8 cellular contexts compared by ENCODE assay signal in genomic region chr1:28235746-28236655, GRCh38. TPM values are rescaled to one million over a fixed set of nuclear protein-coding genes. Genes with fewer than 3 reads are reported as not detected.
DNase-seq lines count a peak whose midpoint lies in the region; ATAC-seq lines count a peak whose summit lies in the region.

Gene ATP5IF1, plus strand, starts transcription at chr1:28236124. Its CDS starts 60 bp downstream, at chr1:28236184.

- peaks cover 21% of the 10 kb centered on the region for H3K4me1 Mint-ChIP-seq in activated naive CD4-positive, alpha-beta T cell treated with anti-CD3 and anti-CD28 coated beads, Interleukin-2, amount 10 ng/mL, durations not matched to agents 7 days and 5 days

- no peaks in the 10 kb centered on the region for H3K9me3 ChIP-seq in SK-N-MC (ENCODE audit: low read depth, low read length)

- H3K36me3 ChIP-seq in SK-N-MC (ENCODE audit: insufficient read depth, low read length): peaks cover 15% of the 10 kb centered on the region

- peak; percentile 78 for ATAC-seq in HG02588 (IDR thresholded peaks at IDR 0.05; ENCODE audit: unreplicated experiment)

- H3K36me3 Mint-ChIP-seq in activated naive CD4-positive, alpha-beta T cell treated with anti-CD3 and anti-CD28 coated beads, Interleukin-2, amount 10 ng/mL, durations not matched to agents 7 days and 5 days: peaks cover 12% of the 10 kb centered on the region

- no peak within 1 kb of the TSS for H3K4me3 Mint-ChIP-seq in activated naive CD4-positive, alpha-beta T cell treated with anti-CD3 and anti-CD28 coated beads, Interleukin-2, amount 10 ng/mL, durations not matched to agents 7 days and 5 days

- no peaks in the 10 kb centered on the region for H3K9me3 Mint-ChIP-seq in activated naive CD4-positive, alpha-beta T cell treated with anti-CD3 and anti-CD28 coated beads, Interleukin-2, amount 10 ng/mL, durations not matched to agents 7 days and 5 days

- H3K9ac ChIP-seq in SK-N-MC (ENCODE audit: insufficient read length): peak within 1 kb of the TSS; percentile 86

- DNase-seq in NCI-H1048 (lab: John Stamatoyannopoulos, UW) (peak; percentile 92), SK-N-MC (ENCODE audit: low read depth, low spot score) (peak; percentile 87), globus pallidus (ENCODE audit: low spot score) (peak; percentile 98), occipital lobe (lab: John Stamatoyannopoulos, UW) (peak; percentile 99)
- peak; percentile 97 for DNase-seq in activated naive CD4-positive, alpha-beta T cell treated with anti-CD3 and anti-CD28 coated beads, Interleukin-2, amount 10 ng/mL, durations not matched to agents 7 days and 5 days

- H3K27ac ChIP-seq in SK-N-MC (no peak within 1 kb of the TSS), temporal lobe (ENCODE audit: low read depth, low read length) (peak within 1 kb of the TSS; percentile 87)

- CTCF ChIA-PET in activated naive CD4-positive, alpha-beta T cell treated with anti-CD3 and anti-CD28 coated beads, Interleukin-2, amount 10 ng/mL, durations not matched to agents 7 days and 5 days (lab: Charles Lee): interaction anchor here (1.0 to 1.5 kb wide), 3 partner anchors 10 to 62 kb away, joined by 3 to 5 read pairs (median 3); no protein-coding TSS in a partner anchor

- H3K27me3 Mint-ChIP-seq in activated naive CD4-positive, alpha-beta T cell treated with anti-CD3 and anti-CD28 coated beads, Interleukin-2, amount 10 ng/mL, durations not matched to agents 7 days and 5 days: no peaks in the 10 kb centered on the region

- H3K27ac Mint-ChIP-seq in activated naive CD4-positive, alpha-beta T cell treated with anti-CD3 and anti-CD28 coated beads, Interleukin-2, amount 10 ng/mL, durations not matched to agents 7 days and 5 days: no peak within 1 kb of the TSS

- peak within 1 kb of the TSS; percentile 79 for H3K4me3 ChIP-seq in GM08714 (ENCODE audit: low read length)
- peak within 1 kb of the TSS; percentile 87 for H3K4me3 ChIP-seq in SK-N-MC

RNA-seq across cellular contexts. Expression of gene ATP5IF1, which starts in this region (rescaled TPM):
- total RNA-seq in occipital lobe (34.5 TPM), temporal lobe (43.0 TPM)
